1 cellular context compared by ENCODE assay signal in genomic region chr12:113062502-113063395, GRCh38.
TF ChIP-seq lines count a peak whose summit lies in the region.

No MANE protein-coding gene starts in this region.

TF ChIP-seq in GM12878, 131 proteins besides CTCF, POLR2A, EP300 and RAD21 (continued from another document):
- 0 out of 2 replicates have a peak, but pooled peaks have one; percentile 21 for TF ChIP-seq MLLT1 (IDR thresholded peaks at IDR 0.05)
- TF ChIP-seq, protein P1, sequence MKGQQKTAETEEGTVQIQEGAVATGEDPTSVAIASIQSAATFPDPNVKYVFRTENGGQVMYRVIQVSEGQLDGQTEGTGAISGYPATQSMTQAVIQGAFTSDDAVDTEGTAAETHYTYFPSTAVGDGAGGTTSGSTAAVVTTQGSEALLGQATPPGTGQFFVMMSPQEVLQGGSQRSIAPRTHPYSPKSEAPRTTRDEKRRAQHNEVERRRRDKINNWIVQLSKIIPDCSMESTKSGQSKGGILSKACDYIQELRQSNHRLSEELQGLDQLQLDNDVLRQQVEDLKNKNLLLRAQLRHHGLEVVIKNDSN (IDR thresholded peaks at IDR 0.05; ENCODE audit: borderline replicate concordance, extremely low read length, insufficient read depth, low read depth, low read length) = no peak
- TF ChIP-seq FOXK2 (IDR thresholded peaks at IDR 0.05) = no peak
- TF ChIP-seq PAX5 (IDR thresholded peaks at IDR 0.05; ENCODE audit: borderline replicate concordance, low read depth, low read length) = 0 out of 2 replicates have a peak, but pooled peaks have one; percentile 15
- TF ChIP-seq KAT2A (conservative IDR thresholded peaks at IDR 0.05; ENCODE audit: control insufficient read depth, low read depth, low read length) = no peak
- TF ChIP-seq ZZZ3 (IDR thresholded peaks at IDR 0.05; ENCODE audit: control insufficient read depth, insufficient read length, low read depth) = no peak
- no peak for TF ChIP-seq BRCA1 (IDR thresholded peaks at IDR 0.05; ENCODE audit: low read depth, low read length)
- TF ChIP-seq ZBTB33 (IDR thresholded peaks at IDR 0.05) = no peak
- peak; percentile 90 for TF ChIP-seq NR2F1 (conservative IDR thresholded peaks at IDR 0.05)
- peak; percentile 6 to 9; a peak in 1 of 4 replicates for TF ChIP-seq IKZF2 (IDR thresholded peaks at IDR 0.05)
- TF ChIP-seq, protein P2, sequence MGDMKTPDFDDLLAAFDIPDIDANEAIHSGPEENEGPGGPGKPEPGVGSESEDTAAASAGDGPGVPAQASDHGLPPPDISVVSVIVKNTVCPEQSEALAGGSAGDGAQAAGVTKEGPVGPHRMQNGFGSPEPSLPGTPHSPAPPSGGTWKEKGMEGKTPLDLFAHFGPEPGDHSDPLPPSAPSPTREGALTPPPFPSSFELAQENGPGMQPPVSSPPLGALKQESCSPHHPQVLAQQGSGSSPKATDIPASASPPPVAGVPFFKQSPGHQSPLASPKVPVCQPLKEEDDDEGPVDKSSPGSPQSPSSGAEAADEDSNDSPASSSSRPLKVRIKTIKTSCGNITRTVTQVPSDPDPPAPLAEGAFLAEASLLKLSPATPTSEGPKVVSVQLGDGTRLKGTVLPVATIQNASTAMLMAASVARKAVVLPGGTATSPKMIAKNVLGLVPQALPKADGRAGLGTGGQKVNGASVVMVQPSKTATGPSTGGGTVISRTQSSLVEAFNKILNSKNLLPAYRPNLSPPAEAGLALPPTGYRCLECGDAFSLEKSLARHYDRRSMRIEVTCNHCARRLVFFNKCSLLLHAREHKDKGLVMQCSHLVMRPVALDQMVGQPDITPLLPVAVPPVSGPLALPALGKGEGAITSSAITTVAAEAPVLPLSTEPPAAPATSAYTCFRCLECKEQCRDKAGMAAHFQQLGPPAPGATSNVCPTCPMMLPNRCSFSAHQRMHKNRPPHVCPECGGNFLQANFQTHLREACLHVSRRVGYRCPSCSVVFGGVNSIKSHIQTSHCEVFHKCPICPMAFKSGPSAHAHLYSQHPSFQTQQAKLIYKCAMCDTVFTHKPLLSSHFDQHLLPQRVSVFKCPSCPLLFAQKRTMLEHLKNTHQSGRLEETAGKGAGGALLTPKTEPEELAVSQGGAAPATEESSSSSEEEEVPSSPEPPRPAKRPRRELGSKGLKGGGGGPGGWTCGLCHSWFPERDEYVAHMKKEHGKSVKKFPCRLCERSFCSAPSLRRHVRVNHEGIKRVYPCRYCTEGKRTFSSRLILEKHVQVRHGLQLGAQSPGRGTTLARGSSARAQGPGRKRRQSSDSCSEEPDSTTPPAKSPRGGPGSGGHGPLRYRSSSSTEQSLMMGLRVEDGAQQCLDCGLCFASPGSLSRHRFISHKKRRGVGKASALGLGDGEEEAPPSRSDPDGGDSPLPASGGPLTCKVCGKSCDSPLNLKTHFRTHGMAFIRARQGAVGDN (IDR thresholded peaks at IDR 0.05) = peak; percentile 74
- TF ChIP-seq LARP7 (IDR thresholded peaks at IDR 0.05) = peak; percentile 19; the same call in 1 of the 2 replicates
- TF ChIP-seq, protein P3, sequence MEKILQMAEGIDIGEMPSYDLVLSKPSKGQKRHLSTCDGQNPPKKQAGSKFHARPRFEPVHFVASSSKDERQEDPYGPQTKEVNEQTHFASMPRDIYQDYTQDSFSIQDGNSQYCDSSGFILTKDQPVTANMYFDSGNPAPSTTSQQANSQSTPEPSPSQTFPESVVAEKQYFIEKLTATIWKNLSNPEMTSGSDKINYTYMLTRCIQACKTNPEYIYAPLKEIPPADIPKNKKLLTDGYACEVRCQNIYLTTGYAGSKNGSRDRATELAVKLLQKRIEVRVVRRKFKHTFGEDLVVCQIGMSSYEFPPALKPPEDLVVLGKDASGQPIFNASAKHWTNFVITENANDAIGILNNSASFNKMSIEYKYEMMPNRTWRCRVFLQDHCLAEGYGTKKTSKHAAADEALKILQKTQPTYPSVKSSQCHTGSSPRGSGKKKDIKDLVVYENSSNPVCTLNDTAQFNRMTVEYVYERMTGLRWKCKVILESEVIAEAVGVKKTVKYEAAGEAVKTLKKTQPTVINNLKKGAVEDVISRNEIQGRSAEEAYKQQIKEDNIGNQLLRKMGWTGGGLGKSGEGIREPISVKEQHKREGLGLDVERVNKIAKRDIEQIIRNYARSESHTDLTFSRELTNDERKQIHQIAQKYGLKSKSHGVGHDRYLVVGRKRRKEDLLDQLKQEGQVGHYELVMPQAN (conservative IDR thresholded peaks at IDR 0.05) = no peak
- TF ChIP-seq SMARCA5 (IDR thresholded peaks at IDR 0.05) = no peak
- no peak for TF ChIP-seq EGR1 (IDR thresholded peaks at IDR 0.05; ENCODE audit: borderline replicate concordance in 1 of 2, low read depth in 2 of 2, low read length in 2 of 2)
- TF ChIP-seq HCFC1 (IDR thresholded peaks at IDR 0.05; ENCODE audit: low read length) = no peak
- no peak for TF ChIP-seq EED (IDR thresholded peaks at IDR 0.05; ENCODE audit: low read depth)
- no peak for TF ChIP-seq NFYA (IDR thresholded peaks at IDR 0.05; ENCODE audit: borderline replicate concordance, low read depth, low read length)
- no peak for TF ChIP-seq NR2C1 (IDR thresholded peaks at IDR 0.05)
- no peak for TF ChIP-seq ETV6 (conservative IDR thresholded peaks at IDR 0.05 in 1 of 2, IDR thresholded peaks at IDR 0.05 in 1 of 2; ENCODE audit: borderline replicate concordance in 1 of 2, low read depth in 1 of 2)
- TF ChIP-seq PML (IDR thresholded peaks at IDR 0.05; ENCODE audit: low read length) = no peak
- TF ChIP-seq SKIL (IDR thresholded peaks at IDR 0.05; ENCODE audit: low read depth, poor library complexity, severe bottlenecking) = no peak
- no peak for TF ChIP-seq RFX5 (IDR thresholded peaks at IDR 0.05; ENCODE audit: low read depth, low read length)
- TF ChIP-seq MAX (IDR thresholded peaks at IDR 0.05; ENCODE audit: low read depth, low read length) = no peak
- no peak for TF ChIP-seq ATF2 (IDR thresholded peaks at IDR 0.05; ENCODE audit: low read length)
- TF ChIP-seq POU2F2 (IDR thresholded peaks at IDR 0.05; ENCODE audit: borderline replicate concordance, low read depth, low read length) = no peak
- TF ChIP-seq IRF3 (IDR thresholded peaks at IDR 0.05) = no peak
- no peak for TF ChIP-seq HDAC6 (IDR thresholded peaks at IDR 0.05; ENCODE audit: unreplicated experiment)
- no peak for TF ChIP-seq TCF12 (IDR thresholded peaks at IDR 0.05; ENCODE audit: low read depth, low read length)
- no peak for TF ChIP-seq ELK1 (IDR thresholded peaks at IDR 0.05; ENCODE audit: low read depth, low read length)
- no peak; the same call in 1 of the 2 replicates for TF ChIP-seq MXI1 (IDR thresholded peaks at IDR 0.05; ENCODE audit: low read depth, low read length)
- no peak for TF ChIP-seq ZNF207 (IDR thresholded peaks at IDR 0.05; ENCODE audit: borderline replicate concordance)
- no peak for TF ChIP-seq ASH2L (IDR thresholded peaks at IDR 0.05; ENCODE audit: borderline replicate concordance, low read depth)
- peak; percentile 27; the same call in 1 of the 2 replicates for TF ChIP-seq IKZF1 (conservative IDR thresholded peaks at IDR 0.05)
- no peak for TF ChIP-seq POLR2AphosphoS2 (IDR thresholded peaks at IDR 0.05; ENCODE audit: low read depth, low read length)
- no peak for TF ChIP-seq ZSCAN29 (IDR thresholded peaks at IDR 0.05)
- no peak for TF ChIP-seq POLR2AphosphoS5 (IDR thresholded peaks at IDR 0.05; ENCODE audit: low read length)
- no peak for TF ChIP-seq BCL11A (IDR thresholded peaks at IDR 0.05; ENCODE audit: low read depth, low read length)
- no peak for TF ChIP-seq STAT3 (IDR thresholded peaks at IDR 0.05; ENCODE audit: low read depth, low read length)
- TF ChIP-seq ZBTB11 (CRISPR knock-in tag; IDR thresholded peaks at IDR 0.05) = no peak
